ENCODE assay signal across 5 cellular contexts in the genomic region with DNA sequence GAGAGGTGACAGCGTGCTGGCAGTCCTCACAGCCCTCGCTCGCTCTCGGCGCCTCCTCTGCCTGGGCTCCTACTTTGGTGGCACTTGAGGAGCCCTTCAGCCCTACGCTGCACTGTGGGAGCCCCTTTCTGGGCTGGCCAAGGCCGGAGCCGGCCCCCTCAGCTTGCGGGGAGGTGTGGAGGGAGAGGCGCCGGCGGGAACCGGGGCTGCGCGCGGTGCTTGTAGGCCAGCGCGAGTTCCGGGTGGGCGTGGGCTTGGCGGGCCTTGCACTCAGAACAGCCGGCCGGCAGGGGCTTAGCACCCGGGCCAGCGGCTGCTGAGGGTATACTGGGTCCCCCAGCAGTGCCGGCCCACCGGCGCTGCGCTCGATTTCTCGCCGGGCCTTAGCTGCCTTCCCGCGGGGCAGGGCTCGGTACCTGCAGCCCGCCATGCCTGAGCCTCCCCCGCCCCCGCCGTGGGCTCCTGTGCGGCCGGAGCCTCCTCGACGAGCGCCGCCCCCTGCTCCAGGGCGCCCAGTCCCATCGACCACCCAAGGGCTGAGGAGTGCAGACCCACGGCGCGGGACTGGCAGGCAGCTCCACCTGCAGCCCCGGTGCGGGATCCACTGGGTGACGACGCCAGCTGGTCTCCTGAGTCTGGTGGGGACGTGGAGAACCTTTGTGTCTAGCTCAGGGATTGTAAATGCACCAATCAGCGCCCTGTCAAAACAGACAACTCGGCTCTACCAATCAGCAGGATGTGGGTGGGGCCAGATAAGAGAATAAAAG.
DNase-seq lines count a peak whose midpoint lies in the region; ATAC-seq, FAIRE-seq and TF ChIP-seq lines count a peak whose summit lies in the region.
"Not testable (repeated sequence)": the region's sequence is repeated elsewhere in the genome, so short reads cannot be mapped to it uniquely, and the experiment has no call there.

No MANE protein-coding gene starts in this region.

- CTCF ChIA-PET in K562 (lab: Yijun Ruan, JAX; ENCODE audit: low intra/inter-chr PET ratio) = not testable (repeated sequence)

- not testable (repeated sequence) for H3K9ac ChIP-seq in H9 (ENCODE audit: extremely low read depth, insufficient read length, low read length); K562 (ENCODE audit: insufficient read depth in 1 of 2, low read depth in 2 of 2, low read length in 2 of 2); kidney (ENCODE audit: low read length in 2 of 2)

- H3K9me3 Mint-ChIP-seq in H9 = not testable (repeated sequence)

- not testable (repeated sequence) for H2AK5ac ChIP-seq in H9 (ENCODE audit: insufficient read length, low read length)

- H2BK120ac ChIP-seq in H9 (ENCODE audit: low read depth, low read length, poor library complexity, severe bottlenecking) = not testable (repeated sequence)

- not testable (repeated sequence) for TF ChIP-seq RAD21 in K562 (CRISPR knock-in tag; conservative IDR thresholded peaks at IDR 0.05 in 1 of 2, IDR thresholded peaks at IDR 0.05 in 1 of 2)

- not testable (repeated sequence) for H3K27me3 ChIP-seq in H9 (ENCODE audit: insufficient read depth, low read length); K562 (ENCODE audit: control insufficient read depth in 2 of 2, insufficient read depth in 2 of 2, low read length in 2 of 2); testis

- not testable (repeated sequence) for H3K27me3 Mint-ChIP-seq in H9 (ENCODE audit: low read depth)

- not testable (repeated sequence) for H4K8ac ChIP-seq in H9 (replicated peaks; ENCODE audit: insufficient read length, low read depth, low read length)

- in situ Hi-C loops in K562 (cut with MboI) = not testable (repeated sequence)

- not testable (repeated sequence) for H3K4me1 Mint-ChIP-seq in H9

- not testable (repeated sequence) for ATAC-seq in K562, Right ventricle myocardium inferior

- H3K27ac Mint-ChIP-seq in H9 = peak overlapping the region in 2 of 3 experiments; percentile 21 to 27; a peak in 1 of 7 replicates

- WGBS in H9 (ENCODE audit: extremely low coverage, insufficient read length, low lambda C conversion rate) = no CpG with 5 or more reads among the region's 57 CpGs
- WGBS in K562 (ENCODE audit: insufficient coverage, low coverage, missing lambda C conversion rate) = 78% methylated on average over 17 of the region's 57 CpGs
- 61 to 85% methylated on average over 13 to 53 of the region's 57 CpGs for WGBS in testis, 2 donors

- DNase-seq in H9; K562 (ENCODE audit: extremely low read depth in 1 of 4, low spot score in 3 of 4): not testable (repeated sequence)
- DNase-seq in Right ventricle myocardium inferior (ENCODE audit: missing footprints) (peak; percentile 48), kidney (peak; percentile 64), testis (peak; percentile 54)

- H3K23me2 ChIP-seq in H9 (ENCODE audit: insufficient read length, low read depth, low read length, poor library complexity, severe bottlenecking) = not testable (repeated sequence)

- not testable (repeated sequence) for H3K36me3 Mint-ChIP-seq in H9 (ENCODE audit: insufficient read depth in 1 of 3, low read depth in 3 of 3)

- H3K4me1 ChIP-seq in H9 (ENCODE audit: insufficient read depth, low read length); K562 (replicated peaks in 1 of 2; ENCODE audit: control insufficient read depth in 2 of 2, insufficient read depth in 2 of 2, low read length in 2 of 2); kidney (ENCODE audit: control insufficient read depth in 1 of 2, insufficient read depth in 1 of 2, low read depth in 1 of 2, low read length in 2 of 2); testis: not testable (repeated sequence)

- not testable (repeated sequence) for H3K79me2 ChIP-seq in H9 (ENCODE audit: insufficient read depth, low read length); K562 (ENCODE audit: control insufficient read depth, insufficient read depth, low read length)

- H2BK5ac ChIP-seq in H9 (ENCODE audit: insufficient read length, low read length) = not testable (repeated sequence)

- H3K14ac ChIP-seq in H9 (ENCODE audit: insufficient read depth, low read length) = not testable (repeated sequence)

- H2BK15ac ChIP-seq in H9 (ENCODE audit: low read depth, low read length) = not testable (repeated sequence)

- H4K20me1 ChIP-seq in H9 (ENCODE audit: control insufficient read depth, insufficient read depth, insufficient read length); K562 (replicated peaks; ENCODE audit: control insufficient read depth, insufficient read depth, low read length): not testable (repeated sequence)

- not testable (repeated sequence) for H3K4me3 ChIP-seq in K562; kidney (ENCODE audit: low read length in 2 of 2)
- peak overlapping the region; percentile 29 to 47 for H3K4me3 ChIP-seq in testis

- H3K4ac ChIP-seq in H9 (ENCODE audit: low read depth, low read length) = not testable (repeated sequence)

- TF ChIP-seq CTCF in H9 (conservative IDR thresholded peaks at IDR 0.05); K562 (IDR thresholded peaks at IDR 0.05 in 2 of 3, conservative IDR thresholded peaks at IDR 0.05 in 1 of 3; ENCODE audit: insufficient read depth in 2 of 3, low read depth in 1 of 3, low read length in 3 of 3); kidney (IDR thresholded peaks at IDR 0.05; ENCODE audit: borderline replicate concordance, extremely low read depth, insufficient read depth); testis (IDR thresholded peaks at IDR 0.05): not testable (repeated sequence)

- not testable (repeated sequence) for H3K4me2 ChIP-seq in H9 (ENCODE audit: insufficient read depth, insufficient read length, low read length); K562 (ENCODE audit: insufficient read depth, low read length)

- H3K4me3 Mint-ChIP-seq in H9 = not testable (repeated sequence)

- H3T11ph ChIP-seq in H9 (ENCODE audit: low read length) = not testable (repeated sequence)

- not testable (repeated sequence) for H3K23ac ChIP-seq in H9 (ENCODE audit: insufficient read length, low read depth, low read length)

- TF ChIP-seq EP300 in K562 (IDR thresholded peaks at IDR 0.05; ENCODE audit: low read length) = not testable (repeated sequence)

- not testable (repeated sequence) for H4K91ac ChIP-seq in H9 (ENCODE audit: insufficient read length, low read depth, low read length)

- TF ChIP-seq POLR2A in K562 (conservative IDR thresholded peaks at IDR 0.05); testis (IDR thresholded peaks at IDR 0.05): not testable (repeated sequence)

- H4K5ac ChIP-seq in H9 (ENCODE audit: insufficient read length, low read depth, low read length) = not testable (repeated sequence)

- H3K27ac ChIP-seq in H9 (ENCODE audit: insufficient read length, low read depth, low read length); K562 (ENCODE audit: extremely low read depth, low read depth, low read length); kidney (ENCODE audit: low read depth in 2 of 2, low read length in 2 of 2); testis: not testable (repeated sequence)

- H3K9me3 ChIP-seq in H9 (ENCODE audit: control insufficient read depth, low read depth, low read length); K562 (replicated peaks; ENCODE audit: control insufficient read depth, insufficient read depth, low read depth, low read length); kidney (ENCODE audit: control insufficient read depth in 1 of 2, low read length in 2 of 2); testis: not testable (repeated sequence)

- not testable (repeated sequence) for FAIRE-seq in K562 (lab: Jason Lieb, UNC); kidney (lab: Jason Lieb, UNC)

- H3K56ac ChIP-seq in H9 (ENCODE audit: insufficient read length, low read depth, low read length) = not testable (repeated sequence)

- H3K18ac ChIP-seq in H9 (ENCODE audit: insufficient read length, low read depth, low read length) = not testable (repeated sequence)

- H2AFZ ChIP-seq in H9 (ENCODE audit: low read length); K562 (ENCODE audit: low read depth, low read length): not testable (repeated sequence)

- POLR2A ChIA-PET in K562 (lab: Yijun Ruan, JAX) = not testable (repeated sequence)

- not testable (repeated sequence) for H3K36me3 ChIP-seq in K562 (ENCODE audit: control insufficient read depth, insufficient read depth, low read length); kidney (ENCODE audit: control insufficient read depth in 1 of 2, insufficient read depth in 2 of 2, low read length in 2 of 2); testis (ENCODE audit: low read depth, missing control alignments)

- not testable (repeated sequence) for H2BK12ac ChIP-seq in H9 (ENCODE audit: insufficient read length, low read depth, low read length)

- intact Hi-C loops in K562 (cut with micrococcal nuclease); Right ventricle myocardium inferior (cut with DNase I); kidney (cut with DNase I); testis (cut with DNase I; ENCODE audit: low total_unique reads): not testable (repeated sequence)

- BruUV-seq in K562 (replicated peaks; lab: Mats Ljungman, UMichigan) = not testable (repeated sequence)

- not testable (repeated sequence) for H2BK20ac ChIP-seq in H9 (ENCODE audit: low read depth, low read length, poor library complexity, severe bottlenecking)

- H3K9me1 ChIP-seq in K562 (ENCODE audit: control insufficient read depth, insufficient read depth, low read length) = not testable (repeated sequence)

- H3K79me1 ChIP-seq in H9 (ENCODE audit: insufficient read depth, low read depth, low read length, poor library complexity, severe bottlenecking) = not testable (repeated sequence)
